ENCODE assay signal across 1 cellular context in the genomic region with DNA sequence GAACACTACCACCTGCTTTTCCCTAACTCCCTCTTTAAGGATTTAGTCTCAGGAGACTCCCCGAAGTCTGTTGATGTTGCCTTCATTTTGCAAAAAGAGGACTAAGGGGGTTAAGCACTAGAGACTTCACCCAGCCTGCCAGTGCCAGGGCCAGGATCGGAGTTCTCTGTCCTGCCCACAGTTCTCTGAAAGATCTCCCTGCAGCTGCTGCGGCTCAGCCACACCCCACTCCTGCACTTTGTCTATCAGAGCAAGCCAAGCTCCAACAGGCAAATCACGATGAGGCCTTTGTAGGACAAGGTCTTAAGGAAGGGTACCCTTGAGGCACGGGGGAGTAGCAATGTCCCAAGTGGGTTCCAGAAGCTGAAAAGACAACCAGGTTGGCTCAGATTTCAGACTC.
A peak's percentile ranks its signal among the peaks of the same experiment; 100 is the strongest.
TF ChIP-seq lines count a peak whose summit lies in the region.

No MANE protein-coding gene starts in this region.

TF ChIP-seq in HepG2, 621 proteins besides CTCF, POLR2A, EP300 and RAD21 (continued from another document):
- TF ChIP-seq PHF20 (CRISPR knock-in tag; IDR thresholded peaks at IDR 0.05) (0 out of 2 replicates have a peak, but pooled peaks have one; percentile 12), ZNF232 (CRISPR knock-in tag; IDR thresholded peaks at IDR 0.05; ENCODE audit: borderline replicate concordance) (no peak), RAD51 (IDR thresholded peaks at IDR 0.05; ENCODE audit: borderline replicate concordance) (no peak), SETDB1 (CRISPR knock-in tag; IDR thresholded peaks at IDR 0.05; ENCODE audit: borderline replicate concordance) (no peak), ZNF224 (CRISPR knock-in tag; IDR thresholded peaks at IDR 0.05) (no peak), SALL1 (CRISPR knock-in tag; IDR thresholded peaks at IDR 0.05) (no peak), KDM2A (CRISPR knock-in tag; IDR thresholded peaks at IDR 0.05; ENCODE audit: borderline replicate concordance, low read depth) (0 out of 2 replicates have a peak, but pooled peaks have one; percentile 23)
- TF ChIP-seq, protein P1, sequence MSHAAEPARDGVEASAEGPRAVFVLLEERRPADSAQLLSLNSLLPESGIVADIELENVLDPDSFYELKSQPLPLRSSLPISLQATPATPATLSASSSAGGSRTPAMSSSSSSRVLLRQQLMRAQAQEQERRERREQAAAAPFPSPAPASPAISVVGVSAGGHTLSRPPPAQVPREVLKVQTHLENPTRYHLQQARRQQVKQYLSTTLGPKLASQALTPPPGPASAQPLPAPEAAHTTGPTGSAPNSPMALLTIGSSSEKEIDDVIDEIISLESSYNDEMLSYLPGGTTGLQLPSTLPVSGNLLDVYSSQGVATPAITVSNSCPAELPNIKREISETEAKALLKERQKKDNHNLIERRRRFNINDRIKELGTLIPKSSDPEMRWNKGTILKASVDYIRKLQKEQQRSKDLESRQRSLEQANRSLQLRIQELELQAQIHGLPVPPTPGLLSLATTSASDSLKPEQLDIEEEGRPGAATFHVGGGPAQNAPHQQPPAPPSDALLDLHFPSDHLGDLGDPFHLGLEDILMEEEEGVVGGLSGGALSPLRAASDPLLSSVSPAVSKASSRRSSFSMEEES (CRISPR knock-in tag; IDR thresholded peaks at IDR 0.05): no peak
- TF ChIP-seq, protein P2, sequence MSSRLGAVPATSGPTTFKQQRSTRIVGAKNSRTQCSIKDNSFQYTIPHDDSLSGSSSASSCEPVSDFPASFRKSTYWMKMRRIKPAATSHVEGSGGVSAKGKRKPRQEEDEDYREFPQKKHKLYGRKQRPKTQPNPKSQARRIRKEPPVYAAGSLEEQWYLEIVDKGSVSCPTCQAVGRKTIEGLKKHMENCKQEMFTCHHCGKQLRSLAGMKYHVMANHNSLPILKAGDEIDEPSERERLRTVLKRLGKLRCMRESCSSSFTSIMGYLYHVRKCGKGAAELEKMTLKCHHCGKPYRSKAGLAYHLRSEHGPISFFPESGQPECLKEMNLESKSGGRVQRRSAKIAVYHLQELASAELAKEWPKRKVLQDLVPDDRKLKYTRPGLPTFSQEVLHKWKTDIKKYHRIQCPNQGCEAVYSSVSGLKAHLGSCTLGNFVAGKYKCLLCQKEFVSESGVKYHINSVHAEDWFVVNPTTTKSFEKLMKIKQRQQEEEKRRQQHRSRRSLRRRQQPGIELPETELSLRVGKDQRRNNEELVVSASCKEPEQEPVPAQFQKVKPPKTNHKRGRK (CRISPR knock-in tag; IDR thresholded peaks at IDR 0.05): no peak
- TF ChIP-seq, protein P3, sequence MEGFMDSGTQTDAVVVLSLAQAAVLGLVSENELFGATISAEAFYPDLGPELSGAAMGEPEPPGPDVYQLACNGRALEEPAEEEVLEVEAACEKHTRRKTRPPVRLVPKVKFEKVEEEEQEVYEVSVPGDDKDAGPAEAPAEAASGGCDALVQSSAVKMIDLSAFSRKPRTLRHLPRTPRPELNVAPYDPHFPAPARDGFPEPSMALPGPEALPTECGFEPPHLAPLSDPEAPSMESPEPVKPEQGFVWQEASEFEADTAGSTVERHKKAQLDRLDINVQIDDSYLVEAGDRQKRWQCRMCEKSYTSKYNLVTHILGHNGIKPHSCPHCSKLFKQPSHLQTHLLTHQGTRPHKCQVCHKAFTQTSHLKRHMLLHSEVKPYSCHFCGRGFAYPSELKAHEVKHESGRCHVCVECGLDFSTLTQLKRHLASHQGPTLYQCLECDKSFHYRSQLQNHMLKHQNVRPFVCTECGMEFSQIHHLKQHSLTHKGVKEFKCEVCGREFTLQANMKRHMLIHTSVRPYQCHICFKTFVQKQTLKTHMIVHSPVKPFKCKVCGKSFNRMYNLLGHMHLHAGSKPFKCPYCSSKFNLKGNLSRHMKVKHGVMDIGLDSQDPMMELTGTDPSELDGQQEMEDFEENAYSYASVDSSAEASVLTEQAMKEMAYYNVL (CRISPR knock-in tag; IDR thresholded peaks at IDR 0.05; ENCODE audit: borderline replicate concordance): no peak
TF ChIP-seq in HepG2: peak in this region for 2.
